24 cellular contexts compared by ENCODE assay signal in genomic region chr14:72939630-72940029, GRCh38. TPM values are rescaled to one million over a fixed set of nuclear protein-coding genes. Genes with fewer than 3 reads are reported as not detected.
"Had no signal": no experiment of that assay in that cellular context is flagged by ENCODE, and none has a peak within 500 bp of the region (broad histone marks: within the 10 kb centered on the region; RNA-seq: fewer than 3 reads in every experiment).

No MANE protein-coding gene starts in this region.

- DNase-seq: heart right ventricle; islet precursor cell; left ventricle myocardium inferior; lower lobe of right lung; mammary epithelial cell; mesenchymal stem cell; naive thymus-derived CD8-positive, alpha-beta T cell; occipital lobe; stimulated activated CD4-positive, alpha-beta T cell treated with anti-CD3 and anti-CD28 coated beads, Interleukin-1b, Interleukin-23, amount 100 ng/mL, for 48 hours; stimulated activated CD4-positive, alpha-beta T cell treated with anti-CD3 and anti-CD28 coated beads, Interleukin-2, amount 100 ng/mL, for 48 hours; stimulated activated CD4-positive, alpha-beta T cell treated with anti-CD3 and anti-CD28 coated beads, Interleukin-4, amount 100 ng/mL, for 4 hours; stimulated activated CD8-positive, alpha-beta memory T cell treated with anti-CD3 and anti-CD28 coated beads, Interleukin-4, amount 100 ng/mL, for 48 hours; stimulated activated naive CD4-positive, alpha-beta T cell treated with Interleukin-2 at 50 U/mL for 16 hours; stimulated activated naive CD8-positive, alpha-beta T cell treated with anti-CD3 and anti-CD28 coated beads, Interleukin-15, amount 100 ng/mL, for 72 hours; substantia nigra; thyroid gland; transverse colon had no signal

- H3K4me3 ChIP-seq: heart right ventricle, hepatocyte, left ventricle myocardium inferior, lower lobe of right lung, right atrium auricular region, skin epidermis, thyroid gland, transverse colon, vagina had no signal

- H3K27ac ChIP-seq: heart right ventricle, hepatocyte, left ventricle myocardium inferior, lower lobe of right lung, neutrophil, right atrium auricular region, skin epidermis, thyroid gland, transverse colon, vagina had no signal

- H3K9me3 ChIP-seq: heart right ventricle, left ventricle myocardium inferior, lower lobe of right lung, neutrophil, right atrium auricular region, thyroid gland, transverse colon, vagina had no signal

- H3K27me3 ChIP-seq: heart right ventricle, hepatocyte, neutrophil, right atrium auricular region, thyroid gland, transverse colon, vagina had no signal

- H3K4me2 ChIP-seq: hepatocyte had no signal

- ATAC-seq: lower lobe of right lung; naive thymus-derived CD8-positive, alpha-beta T cell; sciatic nerve; stimulated activated memory B cell treated with anti-CD40 and anti-IgM and Interleukin-4, amounts not matched to agents 10 μg/mL and 1 μg/mL and 100 μg/mL, for 72 hours; stimulated activated naive CD8-positive, alpha-beta T cell treated with anti-CD3 and anti-CD28 coated beads, Interleukin-15, amount 100 ng/mL, for 72 hours had no signal

- H3K4me1 ChIP-seq: heart right ventricle, left ventricle myocardium inferior, lower lobe of right lung, right atrium auricular region, thyroid gland, transverse colon, vagina had no signal

- H2AFZ ChIP-seq: hepatocyte had no signal

RNA-seq across cellular contexts. Expression of gene DPF3, which starts 45.7 kb away (rescaled TPM):
- total RNA-seq: vagina had no signal
